15 cellular contexts compared by ENCODE assay signal in the genomic region with DNA sequence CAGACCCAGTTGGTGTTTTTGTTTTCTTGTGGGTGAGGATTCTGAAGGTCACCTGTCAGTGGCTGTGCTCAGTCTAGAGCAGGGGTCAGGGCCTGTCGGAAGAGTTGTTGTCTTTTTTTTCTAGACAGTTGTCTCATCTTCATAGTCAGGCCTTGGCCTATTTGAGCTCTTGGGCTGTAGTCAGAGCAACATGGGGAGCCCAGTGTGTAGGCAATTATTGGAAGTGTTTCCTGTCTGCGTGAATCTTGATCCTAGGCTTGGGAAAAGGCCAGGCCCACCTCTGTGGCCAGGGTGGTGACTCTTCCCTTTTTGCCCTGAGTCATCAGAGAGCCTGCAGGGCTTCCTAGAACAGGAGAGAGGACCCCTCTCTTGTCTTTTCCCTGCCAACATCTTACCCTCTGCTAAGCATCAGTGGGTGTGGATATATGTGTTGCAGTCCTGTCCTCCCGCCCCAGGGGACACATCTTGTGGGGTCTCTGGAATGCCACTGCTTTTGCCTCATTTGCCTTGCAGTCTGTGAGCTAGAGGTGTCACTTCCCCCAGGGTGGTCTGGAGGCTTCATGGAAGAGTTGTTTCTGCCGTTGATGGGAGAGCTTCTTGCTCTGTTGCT. TPM values are rescaled to one million over a fixed set of nuclear protein-coding genes. Genes with fewer than 3 reads are reported as not detected.
DNase-seq lines count a peak whose midpoint lies in the region; ATAC-seq and TF ChIP-seq lines count a peak whose summit lies in the region.
"Had no signal": no experiment of that assay in that cellular context is flagged by ENCODE, and none has a peak within 500 bp of the region (broad histone marks: within the 10 kb centered on the region; RNA-seq: fewer than 3 reads in every experiment).

No MANE protein-coding gene starts in this region.

- ATAC-seq in HG02981 (IDR thresholded peaks at IDR 0.05; ENCODE audit: unreplicated experiment): no peak

- H3K36me3 Mint-ChIP-seq in CD8-positive, alpha-beta memory T cell: peaks cover 0 to 40% (median 3%) of the 10 kb centered on the region in 3 donors

- H3K9me3 ChIP-seq in fibroblast of lung (ENCODE audit: control insufficient read depth, insufficient read depth, low read depth, low read length) (no peaks in the 10 kb centered on the region), skeletal muscle tissue (ENCODE audit: control insufficient read depth in 3 of 3, low read length in 3 of 3) (no peaks in the 10 kb centered on the region)
- no peaks in the 10 kb centered on the region for H3K9me3 ChIP-seq in CD8-positive, alpha-beta memory T cell (ENCODE audit: low read length)
- H3K9me3 ChIP-seq: stomach had no signal

- TF ChIP-seq CTCF in fibroblast of lung (conservative IDR thresholded peaks at IDR 0.05 in 1 of 2, IDR thresholded peaks at IDR 0.05 in 1 of 2; ENCODE audit: low read depth in 1 of 2, low read length in 2 of 2): no peak

- H3K27ac Mint-ChIP-seq in CD8-positive, alpha-beta memory T cell: peak overlapping the region in 1 of 8 donors; percentile 58
- H3K27ac Mint-ChIP-seq: activated naive CD8-positive, alpha-beta T cell treated with anti-CD3 and anti-CD28 coated beads, Interleukin-2, amount 10 ng/mL, durations not matched to agents 7 days and 5 days had no signal

- H3K9me3 Mint-ChIP-seq in CD8-positive, alpha-beta memory T cell: no peaks in the 10 kb centered on the region
- H3K9me3 Mint-ChIP-seq: activated naive CD8-positive, alpha-beta T cell treated with anti-CD3 and anti-CD28 coated beads, Interleukin-2, amount 10 ng/mL, durations not matched to agents 7 days and 5 days had no signal

- peaks cover 13% of the 10 kb centered on the region for H3K4me1 ChIP-seq in fibroblast of lung (ENCODE audit: control insufficient read depth, extremely low read depth, insufficient read depth, low read length)
- H3K4me1 ChIP-seq in skeletal muscle tissue (ENCODE audit: control insufficient read depth in 3 of 3, insufficient read depth in 3 of 3, low read length in 3 of 3): peaks cover 24 to 42% (median 29%) of the 10 kb centered on the region in 3 donors
- H3K4me1 ChIP-seq in CD8-positive, alpha-beta memory T cell (ENCODE audit: insufficient read depth, low read length): peaks cover under 1% of the 10 kb centered on the region

- no peak overlapping the region for H3K4me3 Mint-ChIP-seq in CD8-positive, alpha-beta memory T cell
- H3K4me3 Mint-ChIP-seq: activated naive CD8-positive, alpha-beta T cell treated with anti-CD3 and anti-CD28 coated beads, Interleukin-2, amount 10 ng/mL, durations not matched to agents 7 days and 5 days had no signal

- H3K4me1 Mint-ChIP-seq in CD8-positive, alpha-beta memory T cell: peaks cover 15 to 46% (median 21%) of the 10 kb centered on the region in 3 donors

- H3K27me3 ChIP-seq in fibroblast of lung (ENCODE audit: control insufficient read depth, insufficient read depth, low read length) (no peaks in the 10 kb centered on the region), skeletal muscle tissue (ENCODE audit: control insufficient read depth in 3 of 3, insufficient read depth in 3 of 3, low read length in 3 of 3) (no peaks in the 10 kb centered on the region)
- no peaks in the 10 kb centered on the region for H3K27me3 ChIP-seq in CD8-positive, alpha-beta memory T cell (ENCODE audit: insufficient read depth, low read length, poor library complexity, severe bottlenecking)
- H3K27me3 ChIP-seq: stomach had no signal

- H3K9ac ChIP-seq in fibroblast of lung (ENCODE audit: insufficient read depth, low read length): no peak overlapping the region
- peak overlapping the region in 2 of 3 donors; percentile 40 to 47 for H3K9ac ChIP-seq in skeletal muscle tissue (ENCODE audit: low read depth in 1 of 3, low read length in 3 of 3)

- H3K27me3 Mint-ChIP-seq in CD8-positive, alpha-beta memory T cell: no peaks in the 10 kb centered on the region
- H3K27me3 Mint-ChIP-seq: activated naive CD8-positive, alpha-beta T cell treated with anti-CD3 and anti-CD28 coated beads, Interleukin-2, amount 10 ng/mL, durations not matched to agents 7 days and 5 days had no signal

- H3K79me2 ChIP-seq in fibroblast of lung (ENCODE audit: control insufficient read depth, insufficient read depth, low read length): peaks cover 12% of the 10 kb centered on the region

- H2AFZ ChIP-seq in fibroblast of lung (ENCODE audit: low read length): no peak overlapping the region

- no peaks in the 10 kb centered on the region for H4K20me1 ChIP-seq in fibroblast of lung (ENCODE audit: control insufficient read depth, extremely low read depth, insufficient read depth, low read length)

- POLR2A ChIA-PET in CD8-positive, alpha-beta memory T cell (lab: Charles Lee): no interaction called here

- CTCF ChIA-PET in CD8-positive, alpha-beta memory T cell (lab: Charles Lee): interaction anchor here (10.1 kb wide), 1 partner anchor 16 kb away, joined by 93 read pairs; no protein-coding TSS in a partner anchor

- H3K27ac ChIP-seq in fibroblast of lung (ENCODE audit: insufficient read depth, low read length) (no peak overlapping the region), skeletal muscle tissue (ENCODE audit: low read depth, low read length) (peak overlapping the region; percentile 61)
- no peak overlapping the region for H3K27ac ChIP-seq in CD8-positive, alpha-beta memory T cell (ENCODE audit: low read depth, low read length)
- H3K27ac ChIP-seq: skin epidermis, stomach had no signal

- H3K36me3 ChIP-seq in fibroblast of lung (ENCODE audit: control insufficient read depth, insufficient read depth, low read length) (no peaks in the 10 kb centered on the region), skeletal muscle tissue (ENCODE audit: control insufficient read depth in 3 of 3, insufficient read depth in 3 of 3, low read length in 3 of 3) (peaks cover 0 to 6% (median 0%) of the 10 kb centered on the region in 3 donors)
- H3K36me3 ChIP-seq in CD8-positive, alpha-beta memory T cell (ENCODE audit: insufficient read depth, low read length): no peaks in the 10 kb centered on the region

- H3K4me3 ChIP-seq in fibroblast of lung (replicated peaks in 1 of 4; ENCODE audit: control extremely low read depth in 1 of 4, insufficient read depth in 1 of 4, low read depth in 3 of 4, low read length in 4 of 4) (no peak overlapping the region), skeletal muscle tissue (ENCODE audit: low read length in 3 of 3) (no peak overlapping the region)
- no peak overlapping the region for H3K4me3 ChIP-seq in CD8-positive, alpha-beta memory T cell (ENCODE audit: low read length)
- H3K4me3 ChIP-seq: skin epidermis, stomach had no signal

- DNase-seq in ELR (ENCODE audit: low read depth) (peak; percentile 85), M059J (ENCODE audit: low read depth) (peak; percentile 61), fibroblast of lung (ENCODE audit: low read depth in 2 of 2) (peak in 1 of 2 donors; percentile 19), NAMALWA (ENCODE audit: low spot score) (no peak)
- DNase-seq in CD8-positive, alpha-beta memory T cell: no peak
- DNase-seq: activated CD4-positive, alpha-beta T cell treated with anti-CD3 and anti-CD28 coated beads for 4 hours; activated naive CD8-positive, alpha-beta T cell treated with anti-CD3 and anti-CD28 coated beads, Interleukin-2, amount 10 ng/mL, durations not matched to agents 7 days and 5 days; COR-L47; GF-D8; NCI-H1092; stomach had no signal

- peak overlapping the region; percentile 32 for H3K4me2 ChIP-seq in fibroblast of lung (ENCODE audit: extremely low read depth, insufficient read depth, low read length)

RNA-seq across cellular contexts. Expression of gene TJAP1, which starts 11.4 kb away (rescaled TPM):
- total RNA-seq in M059J (2014; rRNA removed; shearing (Covaris generic)): 14.6 and 21.8 TPM in 2 replicates
- total RNA-seq in fibroblast of lung: 7.4 and 8.9 TPM in 2 replicates
- polyA plus RNA-seq in fibroblast of lung: 18.9 and 22.9 TPM in 2 replicates
- polyA plus RNA-seq in fibroblast of lung (2012): 15.6 and 21.0 TPM in 2 replicates
- 12.6 and 22.3 TPM in 2 replicates for polyA minus RNA-seq in fibroblast of lung (ENCODE audit: low replicate concordance)
- total RNA-seq in skeletal muscle tissue: 7.8 TPM
- 10 to 100 TPM; 48.8 to 49.1 TPM for total RNA-seq in CD8-positive, alpha-beta memory T cell
- 11.8 TPM for polyA plus RNA-seq in CD8-positive, alpha-beta memory T cell

RNA-seq across cellular contexts. Expression of gene LRRC73, which starts 21.4 kb away (rescaled TPM):
- 0.05 and 0.32 TPM in 2 replicates for total RNA-seq in M059J (2014; rRNA removed; shearing (Covaris generic))
- total RNA-seq in fibroblast of lung: 0.26 and 0.33 TPM in 2 replicates
- polyA plus RNA-seq in fibroblast of lung: 0.17 and 0.18 TPM in 2 replicates
- 0.38 and 0.61 TPM in 2 replicates for polyA plus RNA-seq in fibroblast of lung (2012)
- not detected in 2 replicates for polyA minus RNA-seq in fibroblast of lung (ENCODE audit: low replicate concordance)
- 0.52 TPM for total RNA-seq in skeletal muscle tissue
- under 1 TPM; 0.11 to 0.13 TPM for total RNA-seq in CD8-positive, alpha-beta memory T cell
- polyA plus RNA-seq in CD8-positive, alpha-beta memory T cell: not detected

RNA-seq across cellular contexts. Expression of gene YIPF3, which starts 28.0 kb away (rescaled TPM):
- total RNA-seq in M059J (2014; rRNA removed; shearing (Covaris generic)): 175 and 194 TPM in 2 replicates
- total RNA-seq in fibroblast of lung (83.7 and 106 TPM in 2 replicates), skeletal muscle tissue (54.3 TPM)
- polyA plus RNA-seq in fibroblast of lung: 173 TPM in 2 replicates
- 137 TPM in 2 replicates for polyA plus RNA-seq in fibroblast of lung (2012)
- 298 and 444 TPM in 2 replicates for polyA minus RNA-seq in fibroblast of lung (ENCODE audit: low replicate concordance)
- 10 to 100 TPM; 48.9 to 49.1 TPM for total RNA-seq in CD8-positive, alpha-beta memory T cell
- polyA plus RNA-seq in CD8-positive, alpha-beta memory T cell: 86.5 TPM

RNA-seq across cellular contexts. Expression of gene POLR1C, which starts 28.1 kb away (rescaled TPM):
- total RNA-seq in M059J (2014; rRNA removed; shearing (Covaris generic)): 21.8 and 27.8 TPM in 2 replicates
- 27.4 and 32.4 TPM in 2 replicates for total RNA-seq in fibroblast of lung
- 39.7 and 55.2 TPM in 2 replicates for polyA plus RNA-seq in fibroblast of lung
- polyA plus RNA-seq in fibroblast of lung (2012): 41.4 and 49.3 TPM in 2 replicates
- 15.0 and 27.4 TPM in 2 replicates for polyA minus RNA-seq in fibroblast of lung (ENCODE audit: low replicate concordance)
- total RNA-seq in skeletal muscle tissue: 21.9 TPM
- 100 to 1,000 TPM; 122 to 124 TPM for total RNA-seq in CD8-positive, alpha-beta memory T cell
- polyA plus RNA-seq in CD8-positive, alpha-beta memory T cell: 19.6 TPM

RNA-seq across cellular contexts. Expression of gene DLK2, which starts 33.4 kb away (rescaled TPM):
- total RNA-seq in M059J (2014; rRNA removed; shearing (Covaris generic)): 1.3 and 3.4 TPM in 2 replicates
- total RNA-seq in fibroblast of lung (under 0.01 and 0.17 TPM in 2 replicates), skeletal muscle tissue (1.6 TPM)
- polyA plus RNA-seq in fibroblast of lung: 0.23 and 0.50 TPM in 2 replicates
- 0.63 and 0.84 TPM in 2 replicates for polyA plus RNA-seq in fibroblast of lung (2012)
- 3.3 TPM in 1 of 2 replicates, not detected in the other for polyA minus RNA-seq in fibroblast of lung (ENCODE audit: low replicate concordance)
- 1 to 10 TPM; 1.9 TPM for total RNA-seq in CD8-positive, alpha-beta memory T cell
- polyA plus RNA-seq in CD8-positive, alpha-beta memory T cell: 1.4 TPM
- total RNA-seq: mesenteric fat pad had no signal

Comparison
In these comparisons a context has a peak if more than half of its experiments do, and no peak if none do; other contexts are left out.
1. DNase-seq: peak in ELR (single experiment) and M059J (single experiment); none in CD8-positive, alpha-beta memory T cell (0 of 5) and NAMALWA (single experiment).